Comparison of ENCODE assay signal across 1 cellular context in genomic region chr12:21773799-21774198, GRCh38.
TF ChIP-seq lines count a peak whose summit lies in the region.

No MANE protein-coding gene starts in this region.

TF ChIP-seq in GM23338, 12 proteins besides CTCF, POLR2A, EP300 and RAD21 (continued from another document):
- TF ChIP-seq ZNF462 (CRISPR knock-in tag; IDR thresholded peaks at IDR 0.05) (no peak), ETS1 (IDR thresholded peaks at IDR 0.05) (no peak), NANOG (IDR thresholded peaks at IDR 0.05; ENCODE audit: borderline replicate concordance) (no peak)
